Comparison of ENCODE assay signal across 21 cellular contexts in genomic region chr5:58706746-58707145, GRCh38.
"Had no signal": no experiment of that assay in that cellular context is flagged by ENCODE, and none has a peak within 500 bp of the region (broad histone marks: within the 10 kb centered on the region; RNA-seq: fewer than 3 reads in every experiment).

No MANE protein-coding gene starts in this region.

- H3K4me1 ChIP-seq: SJSA1 had no signal

- H3K27ac ChIP-seq: SJSA1, SK-N-MC had no signal

- DNase-seq: KBM-7, MG63, NCI-H1092, NCI-H1105 treated with DMSO at 0.1 percent for 48 hours, NCI-H1417 treated with DMSO at 0.1 percent for 48 hours, NCI-H146, NCI-H187, NCI-H2029, NCI-H2081 treated with DMSO at 0.1 percent for 48 hours, NCI-H2171, NCI-H226, NCI-H510A, NCI-H524 treated with DMSO at 0.1 percent for 48 hours, NCI-H69, NCI-H774, Right ventricle myocardium superior, RPMI8226, SIG-M5 had no signal

- H3K27me3 ChIP-seq: SJSA1 had no signal

- H3K36me3 ChIP-seq: MG63, SJSA1 had no signal

- FAIRE-seq: RCC 7860 had no signal

- H3K4me3 ChIP-seq: MG63, SJSA1, SK-N-MC had no signal

- H3K9me3 ChIP-seq: MG63, SJSA1 had no signal
